ENCODE assay signal across 23 cellular contexts in the genomic region with DNA sequence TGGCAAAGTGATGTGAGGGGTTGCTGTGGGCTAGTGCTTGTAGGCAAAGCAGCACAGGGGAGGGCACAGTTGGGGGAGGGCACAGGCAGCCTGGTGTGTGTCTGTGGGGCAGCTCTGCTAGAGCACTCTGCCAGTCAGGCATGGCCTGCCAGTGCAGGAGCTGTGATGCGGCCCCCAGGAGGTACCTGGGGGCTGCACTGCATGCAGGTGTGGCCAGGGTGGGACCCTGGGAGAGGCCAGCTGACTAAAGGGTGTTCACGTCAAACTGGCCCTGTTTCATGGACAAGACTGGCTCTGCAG. TPM values are rescaled to one million over a fixed set of nuclear protein-coding genes. Genes with fewer than 3 reads are reported as not detected.
DNase-seq lines count a peak whose midpoint lies in the region; ATAC-seq and TF ChIP-seq lines count a peak whose summit lies in the region.
"Had no signal": no experiment of that assay in that cellular context is flagged by ENCODE, and none has a peak within 500 bp of the region (broad histone marks: within the 10 kb centered on the region; RNA-seq: fewer than 3 reads in every experiment).

No MANE protein-coding gene starts in this region.

- TF ChIP-seq CTCF in cardiac muscle cell (IDR thresholded peaks at IDR 0.05; ENCODE audit: low read depth, low read length) (no peak), right atrium auricular region (IDR thresholded peaks at IDR 0.05) (no peak), chondrocyte (IDR thresholded peaks at IDR 0.05) (no peak), upper lobe of right lung (IDR thresholded peaks at IDR 0.05) (no peak), neural progenitor cell (IDR thresholded peaks at IDR 0.05) (no peak)

- no peaks in the 10 kb centered on the region for H3K4me1 ChIP-seq in cardiac muscle cell (ENCODE audit: low read depth)
- peaks cover 0 to 19% of the 10 kb centered on the region in 2 donors for H3K4me1 ChIP-seq in right atrium auricular region
- peaks cover 6% of the 10 kb centered on the region for H3K4me1 ChIP-seq in upper lobe of right lung
- no peaks in the 10 kb centered on the region for H3K4me1 ChIP-seq in neural progenitor cell

- no peaks in the 10 kb centered on the region for H3K27me3 ChIP-seq in cardiac muscle cell
- H3K27me3 ChIP-seq in right atrium auricular region, result no peaks in the 10 kb centered on the region
- H3K27me3 ChIP-seq in upper lobe of right lung, result no peaks in the 10 kb centered on the region
- no peaks in the 10 kb centered on the region for H3K27me3 ChIP-seq in neural progenitor cell

- H3K79me2 ChIP-seq in neural progenitor cell (ENCODE audit: low read depth), result peaks cover 100% of the 10 kb centered on the region

- no peak overlapping the region for H2AFZ ChIP-seq in neural progenitor cell (replicated peaks)

- H3K4me2 ChIP-seq in neural progenitor cell, result no peak overlapping the region

- H3K27ac Mint-ChIP-seq in chondrocyte (ENCODE audit: unreplicated experiment) (peak overlapping the region; percentile 60), neural progenitor cell (no peak overlapping the region)

- DNase-seq in cardiac muscle cell (ENCODE audit: low read depth in 1 of 2, low spot score in 1 of 2) (no peak), right atrium auricular region (ENCODE audit: low spot score) (no peak), chondrocyte (ENCODE audit: low spot score) (no peak), left lobe of liver (ENCODE audit: low spot score) (no peak), upper lobe of right lung (no peak), neural progenitor cell (ENCODE audit: low spot score) (no peak), NOMO-1 (lab: John Stamatoyannopoulos, UW; ENCODE audit: unreplicated experiment in 2 of 2) (no peak)
- DNase-seq: AML-193; Calu3; CD8-positive, alpha-beta memory T cell; DMS153; HCEC 1CT; NCI-H1105; NCI-H146; NCI-H2029; NCI-H226; NCI-H524; OCI-M1; SHP77 treated with DMSO at 0.1 percent for 48 hours had no signal

- H3K9me3 ChIP-seq in cardiac muscle cell (ENCODE audit: low read depth) (no peaks in the 10 kb centered on the region), right atrium auricular region (no peaks in the 10 kb centered on the region), upper lobe of right lung (peaks cover 4% of the 10 kb centered on the region), neural progenitor cell (ENCODE audit: low read depth) (peaks cover 16% of the 10 kb centered on the region)

- H4K20me1 ChIP-seq in neural progenitor cell (ENCODE audit: low read depth), result peaks cover 9% of the 10 kb centered on the region

- H3K4me3 ChIP-seq in cardiac muscle cell (no peak overlapping the region), right atrium auricular region (no peak overlapping the region), upper lobe of right lung (no peak overlapping the region), neural progenitor cell (no peak overlapping the region)
- H3K4me3 ChIP-seq: SK-N-MC had no signal

- H3K9me3 Mint-ChIP-seq in chondrocyte (ENCODE audit: low read depth) (peaks cover 31% of the 10 kb centered on the region), neural progenitor cell (peaks cover 62% of the 10 kb centered on the region)

- H3K27ac ChIP-seq in cardiac muscle cell (peak overlapping the region; percentile 49), right atrium auricular region (no peak overlapping the region), upper lobe of right lung (no peak overlapping the region), neural progenitor cell (no peak overlapping the region)
- H3K27ac ChIP-seq: C4-2B had no signal

- peaks cover 10% of the 10 kb centered on the region for H3K36me3 Mint-ChIP-seq in chondrocyte (ENCODE audit: low read depth)
- peaks cover 39% of the 10 kb centered on the region for H3K36me3 Mint-ChIP-seq in neural progenitor cell

- H3K27me3 Mint-ChIP-seq in chondrocyte (ENCODE audit: low read depth), result no peaks in the 10 kb centered on the region
- H3K27me3 Mint-ChIP-seq in neural progenitor cell (ENCODE audit: insufficient read depth, low read depth), result no peaks in the 10 kb centered on the region
- H3K27me3 Mint-ChIP-seq: IgD-negative memory B cell had no signal

- H3K36me3 ChIP-seq in cardiac muscle cell, result no peaks in the 10 kb centered on the region
- H3K36me3 ChIP-seq in right atrium auricular region, result no peaks in the 10 kb centered on the region
- no peaks in the 10 kb centered on the region for H3K36me3 ChIP-seq in upper lobe of right lung
- H3K36me3 ChIP-seq in neural progenitor cell, result no peaks in the 10 kb centered on the region

- no peak overlapping the region for H3K4me3 Mint-ChIP-seq in chondrocyte (ENCODE audit: unreplicated experiment)
- H3K4me3 Mint-ChIP-seq in neural progenitor cell, result no peak overlapping the region

- no peaks in the 10 kb centered on the region for H3F3A ChIP-seq in neural progenitor cell (ENCODE audit: low read depth)

- peaks cover 87% of the 10 kb centered on the region for H3K4me1 Mint-ChIP-seq in chondrocyte (ENCODE audit: low read depth)
- H3K4me1 Mint-ChIP-seq in neural progenitor cell, result no peaks in the 10 kb centered on the region

- ATAC-seq in left lobe of liver (peak; percentile 21), upper lobe of right lung (peak; percentile 29), HG02973 (IDR thresholded peaks at IDR 0.05; ENCODE audit: unreplicated experiment) (no peak)

- no peak overlapping the region for H3K9ac ChIP-seq in neural progenitor cell

- intact Hi-C loops in upper lobe of right lung (cut with DNase I), result no loop called here

RNA-seq across cellular contexts. Expression of gene FRS2, which starts 54.1 kb away (rescaled TPM):
- 43.2 and 46.3 TPM in 2 replicates for total RNA-seq in cardiac muscle cell
- polyA plus RNA-seq in cardiac muscle cell, result 15.9 and 21.6 TPM in 2 replicates
- total RNA-seq in right atrium auricular region, result 10 to 100 TPM; 25.9 to 32.5 TPM
- 45.1 to 52.7 TPM (median 46.9 TPM) in 3 replicates for total RNA-seq in chondrocyte
- total RNA-seq in left lobe of liver, result 15.2 TPM
- 31.0 TPM for total RNA-seq in upper lobe of right lung
- total RNA-seq in neural progenitor cell (ENCODE audit: low replicate concordance), result 89.0 and 128 TPM in 2 replicates
